1 cellular context compared by ENCODE assay signal in genomic region chr13:110329798-110330461, GRCh38.
A peak's percentile ranks its signal among the peaks of the same experiment; 100 is the strongest.
TF ChIP-seq lines count a peak whose summit lies in the region.

No MANE protein-coding gene starts in this region.

TF ChIP-seq in HEK293, 187 proteins besides CTCF, POLR2A, EP300 and RAD21 (continued from another document):
- TF ChIP-seq ZNF645 (tag by site-specific recombination; IDR thresholded peaks at IDR 0.05), result no peak
- TF ChIP-seq ATF2 (tag by site-specific recombination; IDR thresholded peaks at IDR 0.05; ENCODE audit: low read depth), result no peak
- no peak for TF ChIP-seq RBAK (tag by site-specific recombination; IDR thresholded peaks at IDR 0.05)
- TF ChIP-seq INSM2 (tag by site-specific recombination; IDR thresholded peaks at IDR 0.05), result peak; percentile 68
- no peak for TF ChIP-seq ZNF768 (tag by site-specific recombination; IDR thresholded peaks at IDR 0.05)
- no peak for TF ChIP-seq BCL6B (tag by site-specific recombination; IDR thresholded peaks at IDR 0.05)
- no peak for TF ChIP-seq ZNF658 (tag by site-specific recombination; IDR thresholded peaks at IDR 0.05)
- no peak for TF ChIP-seq ZNF146 (tag by site-specific recombination; IDR thresholded peaks at IDR 0.05)
- peak; percentile 70 for TF ChIP-seq ZFP69B (tag by site-specific recombination; IDR thresholded peaks at IDR 0.05)
- no peak for TF ChIP-seq ZNF548 (tag by site-specific recombination; IDR thresholded peaks at IDR 0.05)
- TF ChIP-seq PRDM4 (tag by site-specific recombination; IDR thresholded peaks at IDR 0.05), result no peak
- TF ChIP-seq ZNF660 (tag by site-specific recombination; IDR thresholded peaks at IDR 0.05), result peak; percentile 49; the same call in 1 of the 2 replicates
- TF ChIP-seq SP2 (tag by site-specific recombination; IDR thresholded peaks at IDR 0.05), result no peak
- 0 out of 2 replicates have a peak, but pooled peaks have one; percentile 40 for TF ChIP-seq ZNF600 (tag by site-specific recombination; IDR thresholded peaks at IDR 0.05)
- TF ChIP-seq PRDM10 (tag by site-specific recombination; IDR thresholded peaks at IDR 0.05), result peak; percentile 66
- no peak for TF ChIP-seq ZNF626 (tag by site-specific recombination; IDR thresholded peaks at IDR 0.05)
- peak; percentile 88 for TF ChIP-seq ZNF629 (tag by site-specific recombination; IDR thresholded peaks at IDR 0.05)
- no peak for TF ChIP-seq WT1 (tag by site-specific recombination; IDR thresholded peaks at IDR 0.05)
- TF ChIP-seq ZNF366 (tag by site-specific recombination; conservative IDR thresholded peaks at IDR 0.05), result 0 out of 2 replicates have a peak, but pooled peaks have one; percentile 23
- peak; percentile 66 for TF ChIP-seq PRDM6 (tag by site-specific recombination; IDR thresholded peaks at IDR 0.05)
- TF ChIP-seq ZEB2 (tag by site-specific recombination; IDR thresholded peaks at IDR 0.05), result peak; percentile 68; the same call in 1 of the 2 replicates
- peak; percentile 73; the same call in 1 of the 2 replicates for TF ChIP-seq OVOL3 (tag by site-specific recombination; IDR thresholded peaks at IDR 0.05)
- TF ChIP-seq EGR2 (tag by site-specific recombination; IDR thresholded peaks at IDR 0.05; ENCODE audit: low read depth), result peak; percentile 36; the same call in 1 of the 2 replicates
- TF ChIP-seq ZFHX2 (tag by site-specific recombination; conservative IDR thresholded peaks at IDR 0.05), result peak; percentile 51; the same call in 1 of the 2 replicates
- no peak for TF ChIP-seq ZNF133 (tag by site-specific recombination; IDR thresholded peaks at IDR 0.05)
- TF ChIP-seq ZNF449 (tag by site-specific recombination; IDR thresholded peaks at IDR 0.05), result peak; percentile 38; the same call in 1 of the 2 replicates
- no peak for TF ChIP-seq ZIC2 (tag by site-specific recombination; IDR thresholded peaks at IDR 0.05)
- 0 out of 2 replicates have a peak, but pooled peaks have one; percentile 9 for TF ChIP-seq FEZF1 (tag by site-specific recombination; IDR thresholded peaks at IDR 0.05)
- TF ChIP-seq ZNF580 (tag by site-specific recombination; IDR thresholded peaks at IDR 0.05), result no peak
- TF ChIP-seq KLF9 (tag by site-specific recombination; IDR thresholded peaks at IDR 0.05; ENCODE audit: low read depth), result no peak
- no peak for TF ChIP-seq ZNF521 (tag by site-specific recombination; IDR thresholded peaks at IDR 0.05)
